Comparison of ENCODE assay signal across 14 cellular contexts in the genomic region with DNA sequence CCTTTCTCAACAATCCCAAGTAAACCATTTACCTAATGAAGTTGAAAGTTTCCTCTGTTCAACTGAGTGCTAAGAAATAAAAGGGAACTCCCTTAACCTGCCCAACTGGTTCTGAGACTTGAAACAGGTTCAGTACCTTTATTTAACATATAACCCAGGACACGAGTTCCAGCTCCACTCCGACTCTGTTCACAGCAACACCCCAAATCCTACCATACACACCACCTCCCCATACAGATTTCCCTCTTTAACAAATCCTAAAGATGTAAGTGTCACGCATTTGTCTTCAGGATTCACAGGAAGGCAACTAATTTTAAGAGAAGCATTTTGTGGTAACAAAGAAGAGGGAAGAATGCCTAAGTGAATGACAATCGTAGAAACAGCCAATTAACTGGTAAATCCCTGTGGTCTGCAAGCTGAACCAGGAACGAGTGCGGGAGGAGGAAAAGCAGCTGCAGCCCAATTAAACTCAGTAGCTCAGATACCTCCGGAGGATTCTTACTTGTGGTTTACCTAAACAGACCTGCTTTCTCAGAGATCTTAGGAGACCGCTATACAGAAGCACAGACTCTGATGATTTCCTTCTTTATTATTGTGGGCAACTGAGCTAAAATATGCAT.
DNase-seq lines count a peak whose midpoint lies in the region; TF ChIP-seq lines count a peak whose summit lies in the region.
"Had no signal": no experiment of that assay in that cellular context is flagged by ENCODE, and none has a peak within 500 bp of the region (broad histone marks: within the 10 kb centered on the region; RNA-seq: fewer than 3 reads in every experiment).

No MANE protein-coding gene starts in this region.

- H3K27ac Mint-ChIP-seq in Calu3 (ENCODE audit: unreplicated experiment) (peak overlapping the region; percentile 72), nephron progenitor cell (no peak overlapping the region)
- H3K27ac Mint-ChIP-seq: activated naive CD4-positive, alpha-beta T cell treated with anti-CD3 and anti-CD28 coated beads, Interleukin-2, amount 50 U/mL, for 24 hours; B cell; T-helper 17 cell had no signal

- H2BK15ac ChIP-seq in neuronal stem cell (ENCODE audit: low read length) = no peak overlapping the region

- H3K9me3 ChIP-seq in neuronal stem cell (replicated peaks in 1 of 2; ENCODE audit: control insufficient read depth in 2 of 2, insufficient read depth in 1 of 2, low read depth in 1 of 2, low read length in 2 of 2) = no peaks in the 10 kb centered on the region
- H3K9me3 ChIP-seq: sigmoid colon had no signal

- H3K36me3 Mint-ChIP-seq in Calu3 (ENCODE audit: insufficient read depth, unreplicated experiment) (peaks cover 9% of the 10 kb centered on the region), nephron progenitor cell (ENCODE audit: low read depth) (no peaks in the 10 kb centered on the region)
- H3K36me3 Mint-ChIP-seq: activated naive CD4-positive, alpha-beta T cell treated with anti-CD3 and anti-CD28 coated beads, Interleukin-2, amount 50 U/mL, for 24 hours had no signal

- no peak overlapping the region for H3K9ac ChIP-seq in neuronal stem cell (ENCODE audit: low read depth, low read length, poor library complexity)

- H3K27me3 ChIP-seq in neuronal stem cell (ENCODE audit: control insufficient read depth in 3 of 3, insufficient read depth in 3 of 3, low read depth in 1 of 3, low read length in 3 of 3) = peaks cover 0 to 19% (median 0%) of the 10 kb centered on the region in 3 experiments
- H3K27me3 ChIP-seq: sigmoid colon had no signal

- intact Hi-C loops in Calu3 (cut with micrococcal nuclease; ENCODE audit: unreplicated experiment) = loop anchor here (5.0 kb wide), 2 partner anchors 51 to 196 kb away; no protein-coding TSS in a partner anchor

- no peak overlapping the region for H4K8ac ChIP-seq in neuronal stem cell (ENCODE audit: low read depth, low read length)

- H3K4me1 ChIP-seq in neuronal stem cell (ENCODE audit: control insufficient read depth in 2 of 2, insufficient read depth in 1 of 2, low read depth in 1 of 2, low read length in 2 of 2) = peaks cover 0 to 31% of the 10 kb centered on the region in 2 donors
- H3K4me1 ChIP-seq: sigmoid colon had no signal

- H3K23ac ChIP-seq in neuronal stem cell (ENCODE audit: low read depth, low read length, poor library complexity) = no peak overlapping the region

- TF ChIP-seq CTCF in Calu3 (IDR thresholded peaks at IDR 0.05; ENCODE audit: unreplicated experiment) (no peak), nephron progenitor cell (IDR thresholded peaks at IDR 0.05) (no peak)

- no peak overlapping the region for H2BK5ac ChIP-seq in neuronal stem cell (ENCODE audit: low read length)

- DNase-seq in Calu3 = peak; percentile 55
- peak; percentile 1 for DNase-seq in MV-4-11 (lab: John Stamatoyannopoulos, UW)
- peak; percentile 20 for DNase-seq in iPS DF 19.7 (ENCODE audit: low read depth, low spot score)
- DNase-seq in neuronal stem cell (ENCODE audit: low spot score) = peak; percentile 78
- DNase-seq in activated gamma-delta T cell (lab: John Stamatoyannopoulos, UW) = no peak
- DNase-seq in NCI-H2196 treated with DMSO at 0.1 percent for 48 hours (lab: John Stamatoyannopoulos, UW; ENCODE audit: unreplicated experiment) = no peak
- DNase-seq in nephron progenitor cell = no peak
- DNase-seq in activated CD4-positive, alpha-beta T cell treated with anti-CD3 and anti-CD28 coated beads, Interleukin-2, amount 50 U/mL, for 1 hour = no peak
- DNase-seq: NCI-H1417, sigmoid colon, T-helper 17 cell had no signal

- no peak overlapping the region for H4K91ac ChIP-seq in neuronal stem cell (ENCODE audit: low read depth, low read length, poor library complexity)

- H3K4me3 Mint-ChIP-seq in Calu3 (ENCODE audit: low read depth, unreplicated experiment) (peak overlapping the region; percentile 63), nephron progenitor cell (no peak overlapping the region)
- H3K4me3 Mint-ChIP-seq: activated naive CD4-positive, alpha-beta T cell treated with anti-CD3 and anti-CD28 coated beads, Interleukin-2, amount 50 U/mL, for 24 hours; B cell; T-helper 17 cell had no signal

- no peak overlapping the region for H3K18ac ChIP-seq in neuronal stem cell (ENCODE audit: low read length)

- H3K79me1 ChIP-seq in neuronal stem cell (ENCODE audit: low read depth, low read length) = no peaks in the 10 kb centered on the region

- H3K9me3 Mint-ChIP-seq in Calu3 (ENCODE audit: low read depth, unreplicated experiment) (no peaks in the 10 kb centered on the region), nephron progenitor cell (peaks cover 9% of the 10 kb centered on the region)
- H3K9me3 Mint-ChIP-seq: activated naive CD4-positive, alpha-beta T cell treated with anti-CD3 and anti-CD28 coated beads, Interleukin-2, amount 50 U/mL, for 24 hours had no signal

- WGBS in neuronal stem cell (ENCODE audit: extremely low coverage in 2 of 2, insufficient read length in 2 of 2, insufficient replicate concordance in 1 of 2), 2 donors = no CpG with 5 or more reads among the region's 8 CpGs

- no peaks in the 10 kb centered on the region for H3K36me3 ChIP-seq in neuronal stem cell (replicated peaks in 1 of 2; ENCODE audit: control insufficient read depth in 2 of 2, insufficient read depth in 2 of 2, low read length in 2 of 2)
- H3K36me3 ChIP-seq: sigmoid colon had no signal

- no peak overlapping the region for H2BK12ac ChIP-seq in neuronal stem cell (ENCODE audit: low read length)

- peak overlapping the region; percentile 27 for H3K4me2 ChIP-seq in neuronal stem cell (ENCODE audit: insufficient read depth, low read length, poor library complexity, severe bottlenecking)

- H2AK5ac ChIP-seq in neuronal stem cell (ENCODE audit: low read depth, low read length) = no peak overlapping the region

- no TSS peak for BruUV-seq in Calu3 (replicated peaks; lab: Mats Ljungman, UMichigan)

- no peaks in the 10 kb centered on the region for H3K27me3 Mint-ChIP-seq in Calu3 (ENCODE audit: unreplicated experiment)
- peaks cover 17% of the 10 kb centered on the region for H3K27me3 Mint-ChIP-seq in nephron progenitor cell (ENCODE audit: low read depth, poor library complexity)

- CTCF ChIA-PET in Calu3 (lab: Charles Lee) = no interaction called here

- H3K4me3 ChIP-seq in neuronal stem cell (ENCODE audit: low read length in 2 of 2) = no peak overlapping the region
- H3K4me3 ChIP-seq: coronary artery, sigmoid colon had no signal

- peak overlapping the region; percentile 82 for H3K27ac ChIP-seq in neuronal stem cell (replicated peaks; ENCODE audit: low read length)
- H3K27ac ChIP-seq: coronary artery, sigmoid colon had no signal

- H3K14ac ChIP-seq in neuronal stem cell (ENCODE audit: low read length) = no peak overlapping the region

- H2BK120ac ChIP-seq in neuronal stem cell (ENCODE audit: low read depth, low read length) = no peak overlapping the region

- H3K4ac ChIP-seq in neuronal stem cell (ENCODE audit: low read length) = no peak overlapping the region

- H3K4me1 Mint-ChIP-seq in Calu3 (ENCODE audit: low read depth, unreplicated experiment) (peaks cover 27% of the 10 kb centered on the region), nephron progenitor cell (peaks cover 41% of the 10 kb centered on the region)
- H3K4me1 Mint-ChIP-seq: activated naive CD4-positive, alpha-beta T cell treated with anti-CD3 and anti-CD28 coated beads, Interleukin-2, amount 50 U/mL, for 24 hours; B cell had no signal

- no peak overlapping the region for H2AFZ ChIP-seq in neuronal stem cell (ENCODE audit: low read length)

Comparison
In these comparisons a context has a peak if more than half of its experiments do, and no peak if none do; other contexts are left out.
1. DNase-seq: peak in Calu3 (single experiment), MV-4-11 (single experiment), iPS DF 19.7 (single experiment) and neuronal stem cell (single experiment); none in activated gamma-delta T cell (single experiment), NCI-H2196 treated with DMSO at 0.1 percent for 48 hours (single experiment), nephron progenitor cell (single experiment) and activated CD4-positive, alpha-beta T cell treated with anti-CD3 and anti-CD28 coated beads, Interleukin-2, amount 50 U/mL, for 1 hour (single experiment).